Comparison of ENCODE assay signal across 9 cellular contexts in genomic region chr20:43914697-43915208, GRCh38. TPM values are rescaled to one million over a fixed set of nuclear protein-coding genes. Genes with fewer than 3 reads are reported as not detected.
DNase-seq lines count a peak whose midpoint lies in the region; ATAC-seq and TF ChIP-seq lines count a peak whose summit lies in the region.
"Had no signal": no experiment of that assay in that cellular context is flagged by ENCODE, and none has a peak within 500 bp of the region (broad histone marks: within the 10 kb centered on the region; RNA-seq: fewer than 3 reads in every experiment).

A gene with protein sequence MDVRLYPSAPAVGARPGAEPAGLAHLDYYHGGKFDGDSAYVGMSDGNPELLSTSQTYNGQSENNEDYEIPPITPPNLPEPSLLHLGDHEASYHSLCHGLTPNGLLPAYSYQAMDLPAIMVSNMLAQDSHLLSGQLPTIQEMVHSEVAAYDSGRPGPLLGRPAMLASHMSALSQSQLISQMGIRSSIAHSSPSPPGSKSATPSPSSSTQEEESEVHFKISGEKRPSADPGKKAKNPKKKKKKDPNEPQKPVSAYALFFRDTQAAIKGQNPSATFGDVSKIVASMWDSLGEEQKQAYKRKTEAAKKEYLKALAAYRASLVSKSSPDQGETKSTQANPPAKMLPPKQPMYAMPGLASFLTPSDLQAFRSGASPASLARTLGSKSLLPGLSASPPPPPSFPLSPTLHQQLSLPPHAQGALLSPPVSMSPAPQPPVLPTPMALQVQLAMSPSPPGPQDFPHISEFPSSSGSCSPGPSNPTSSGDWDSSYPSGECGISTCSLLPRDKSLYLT (plus strand): TSS chr20:43914852. CDS start chr20:43914892, 40 bp downstream.

- ATAC-seq in GM19372 (IDR thresholded peaks at IDR 0.05; ENCODE audit: low read depth, unreplicated experiment), result peak; percentile 57
- ATAC-seq in upper lobe of left lung (ENCODE audit: low FRiP score in 2 of 2), result peak in 1 of 2 donors; percentile 57
- ATAC-seq in HG03135 (IDR thresholded peaks at IDR 0.05; ENCODE audit: unreplicated experiment), result no peak

- H3K4me2 ChIP-seq in mesendoderm (ENCODE audit: low read length), result peak within 1 kb of the TSS; percentile 86

- H2BK120ac ChIP-seq in mesendoderm (ENCODE audit: low read depth, low read length), result no peak within 1 kb of the TSS

- peak within 1 kb of the TSS; percentile 50 for H3K9ac ChIP-seq in mesendoderm (ENCODE audit: low read length)

- no peaks in the 10 kb centered on the region for H3K79me2 ChIP-seq in mesendoderm (ENCODE audit: control insufficient read depth, insufficient read depth, low read length)

- TF ChIP-seq POLR2A in upper lobe of left lung (IDR thresholded peaks at IDR 0.05), result no peak

- H3K4me1 ChIP-seq in mesendoderm (ENCODE audit: control insufficient read depth, low read depth, low read length), result peaks cover 5% of the 10 kb centered on the region
- peaks cover 3 to 32% (median 9%) of the 10 kb centered on the region in 4 donors for H3K4me1 ChIP-seq in upper lobe of left lung

- no peak for TF ChIP-seq EP300 in upper lobe of left lung (IDR thresholded peaks at IDR 0.05)

- H3K18ac ChIP-seq in mesendoderm (ENCODE audit: low read length), result no peak within 1 kb of the TSS

- H3K79me1 ChIP-seq in mesendoderm (ENCODE audit: low read length), result no peaks in the 10 kb centered on the region

- H2AK5ac ChIP-seq in mesendoderm (ENCODE audit: low read length), result no peak within 1 kb of the TSS

- whole genome bisulfite sequencing in mesendoderm (ENCODE audit: extremely low coverage, insufficient coverage, low lambda C conversion rate), result no CpG with 5 or more reads among the region's 79 CpGs
- WGBS in upper lobe of left lung, 2 donors, result 0 to 1% methylated on average over 3 to 15 of the region's 79 CpGs

- H2BK5ac ChIP-seq in mesendoderm (ENCODE audit: low read length), result no peak within 1 kb of the TSS

- peak within 1 kb of the TSS; percentile 97 for H3K23ac ChIP-seq in mesendoderm (ENCODE audit: low read length)

- no peak within 1 kb of the TSS for H3K4ac ChIP-seq in mesendoderm (ENCODE audit: low read depth, low read length)

- H2BK15ac ChIP-seq in mesendoderm (replicated peaks; ENCODE audit: low read depth), result no peak within 1 kb of the TSS

- no peak within 1 kb of the TSS for H4K8ac ChIP-seq in mesendoderm (ENCODE audit: low read depth, low read length)

- H3K56ac ChIP-seq in mesendoderm (ENCODE audit: low read length), result peak within 1 kb of the TSS; percentile 84

- peaks cover 2% of the 10 kb centered on the region for H3K27me3 ChIP-seq in mesendoderm (ENCODE audit: insufficient read depth, low read length, poor library complexity)
- H3K27me3 ChIP-seq in upper lobe of left lung, result peaks cover 0 to 25% (median 12%) of the 10 kb centered on the region in 4 donors

- no peak within 1 kb of the TSS for H3K27ac ChIP-seq in mesendoderm (ENCODE audit: low read depth, low read length)
- H3K27ac ChIP-seq in upper lobe of left lung, result peak within 1 kb of the TSS; percentile 76 to 88 (median 85)

- H3K36me3 ChIP-seq in mesendoderm (ENCODE audit: control insufficient read depth, insufficient read depth, low read length) (no peaks in the 10 kb centered on the region), upper lobe of left lung (no peaks in the 10 kb centered on the region)

- H3K4me3 ChIP-seq in AG09309 (ENCODE audit: control insufficient read depth, low read depth, low read length), result peak within 1 kb of the TSS; percentile 61
- peak within 1 kb of the TSS; percentile 26 for H3K4me3 ChIP-seq in mesendoderm (ENCODE audit: low read length)
- H3K4me3 ChIP-seq in upper lobe of left lung, result peak within 1 kb of the TSS; percentile 50 to 66 (median 60)

- DNase-seq in AG09309 (ENCODE audit: low read depth), result no peak
- DNase-seq in LoVo (ENCODE audit: low spot score), result peak; percentile 69
- peak; percentile 16 to 45 (median 30) for DNase-seq in activated CD4-positive, CD25-positive, alpha-beta regulatory T cell (lab: John Stamatoyannopoulos, UW)
- peak; percentile 79 for DNase-seq in ecto neural progenitor cell (ENCODE audit: low spot score)
- peak; percentile 24 for DNase-seq in mesendoderm
- DNase-seq in upper lobe of left lung, result peak; percentile 40 to 92

- H3K9me3 ChIP-seq in upper lobe of left lung, result peaks cover 0 to 12% (median 5%) of the 10 kb centered on the region in 4 donors

- no peak within 1 kb of the TSS for H4K5ac ChIP-seq in mesendoderm (ENCODE audit: low read length)

- no peak for TF ChIP-seq CTCF in AG09309 (IDR thresholded peaks at IDR 0.05; ENCODE audit: control insufficient read depth, insufficient read depth, low read depth, low read length, missing control alignments)
- TF ChIP-seq CTCF in upper lobe of left lung (IDR thresholded peaks at IDR 0.05), result no peak

RNA-seq across cellular contexts. Expression of the gene that starts here (rescaled TPM):
- polyA plus RNA-seq in mesendoderm (2013, experiment 1 of 2), result 3.4 TPM
- polyA plus RNA-seq in mesendoderm (2013, experiment 2 of 2), result 3.7 TPM
- total RNA-seq in upper lobe of left lung, result 10 to 100 TPM in 5 of 6 donors, 1 to 10 TPM in 1; 7.2 to 29.3 (median 23.7) TPM
- total RNA-seq: renal cortical epithelial cell had no signal
